ENCODE assay signal across 1 cellular context in the genomic region with DNA sequence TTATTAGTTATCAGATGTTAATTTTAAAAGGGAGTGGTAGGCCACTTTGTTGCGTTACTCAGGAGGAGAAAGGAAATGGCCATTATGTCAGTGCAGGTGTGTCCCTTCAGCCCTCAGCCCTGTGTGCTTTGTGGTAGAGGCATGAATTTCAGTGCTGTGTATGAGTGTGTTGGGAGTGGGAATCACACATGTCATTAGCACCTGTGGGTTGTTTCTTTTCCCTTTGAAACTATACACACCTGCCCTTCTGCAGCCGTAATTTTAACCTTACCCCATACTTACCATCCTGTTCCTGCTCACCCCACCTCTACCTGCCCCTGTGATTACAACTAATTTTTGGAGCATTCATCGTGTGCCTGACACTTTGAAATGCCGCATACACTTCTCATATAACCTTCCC.
TF ChIP-seq lines count a peak whose summit lies in the region.

No MANE protein-coding gene starts in this region.

TF ChIP-seq in WTC11, 78 proteins besides CTCF, POLR2A, EP300 and RAD21 (continued from another document):
- TF ChIP-seq, protein P1, sequence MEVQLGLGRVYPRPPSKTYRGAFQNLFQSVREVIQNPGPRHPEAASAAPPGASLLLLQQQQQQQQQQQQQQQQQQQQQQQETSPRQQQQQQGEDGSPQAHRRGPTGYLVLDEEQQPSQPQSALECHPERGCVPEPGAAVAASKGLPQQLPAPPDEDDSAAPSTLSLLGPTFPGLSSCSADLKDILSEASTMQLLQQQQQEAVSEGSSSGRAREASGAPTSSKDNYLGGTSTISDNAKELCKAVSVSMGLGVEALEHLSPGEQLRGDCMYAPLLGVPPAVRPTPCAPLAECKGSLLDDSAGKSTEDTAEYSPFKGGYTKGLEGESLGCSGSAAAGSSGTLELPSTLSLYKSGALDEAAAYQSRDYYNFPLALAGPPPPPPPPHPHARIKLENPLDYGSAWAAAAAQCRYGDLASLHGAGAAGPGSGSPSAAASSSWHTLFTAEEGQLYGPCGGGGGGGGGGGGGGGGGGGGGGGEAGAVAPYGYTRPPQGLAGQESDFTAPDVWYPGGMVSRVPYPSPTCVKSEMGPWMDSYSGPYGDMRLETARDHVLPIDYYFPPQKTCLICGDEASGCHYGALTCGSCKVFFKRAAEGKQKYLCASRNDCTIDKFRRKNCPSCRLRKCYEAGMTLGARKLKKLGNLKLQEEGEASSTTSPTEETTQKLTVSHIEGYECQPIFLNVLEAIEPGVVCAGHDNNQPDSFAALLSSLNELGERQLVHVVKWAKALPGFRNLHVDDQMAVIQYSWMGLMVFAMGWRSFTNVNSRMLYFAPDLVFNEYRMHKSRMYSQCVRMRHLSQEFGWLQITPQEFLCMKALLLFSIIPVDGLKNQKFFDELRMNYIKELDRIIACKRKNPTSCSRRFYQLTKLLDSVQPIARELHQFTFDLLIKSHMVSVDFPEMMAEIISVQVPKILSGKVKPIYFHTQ (CRISPR knock-in tag; IDR thresholded peaks at IDR 0.05), result no peak
- no peak for TF ChIP-seq NR3C1 (CRISPR knock-in tag; conservative IDR thresholded peaks at IDR 0.05; ENCODE audit: low read depth)
- no peak for TF ChIP-seq CREM (CRISPR knock-in tag; IDR thresholded peaks at IDR 0.05)
- no peak for TF ChIP-seq FOXK1 (CRISPR knock-in tag; IDR thresholded peaks at IDR 0.05)
TF ChIP-seq in WTC11: peak in this region for 0.
